10 cellular contexts compared by ENCODE assay signal in genomic region chr21:42534901-42535378, GRCh38. TPM values are rescaled to one million over a fixed set of nuclear protein-coding genes. Genes with fewer than 3 reads are reported as not detected.
A peak's percentile ranks its signal among the peaks of the same experiment; 100 is the strongest.
DNase-seq lines count a peak whose midpoint lies in the region; ATAC-seq and TF ChIP-seq lines count a peak whose summit lies in the region.
"Had no signal": no experiment of that assay in that cellular context is flagged by ENCODE, and none has a peak within 500 bp of the region (broad histone marks: within the 10 kb centered on the region; RNA-seq: fewer than 3 reads in every experiment).

No MANE protein-coding gene starts in this region.

- H3K4me2 ChIP-seq in SU-DHL-6 (ENCODE audit: low read depth, low read length, poor library complexity, severe bottlenecking): peak overlapping the region; percentile 86

- peaks cover 73% of the 10 kb centered on the region for H3F3A ChIP-seq in SU-DHL-6 (ENCODE audit: insufficient read depth)

- no peak overlapping the region for H2AFZ ChIP-seq in SU-DHL-6 (ENCODE audit: low read depth, low read length, severe bottlenecking)

- H3K9me3 ChIP-seq in SU-DHL-6 (ENCODE audit: insufficient read depth, low read length) (no peaks in the 10 kb centered on the region), skeletal muscle tissue (ENCODE audit: control insufficient read depth in 3 of 3, low read length in 3 of 3) (no peaks in the 10 kb centered on the region)

- ATAC-seq in GM18517 (IDR thresholded peaks at IDR 0.05; ENCODE audit: unreplicated experiment): peak; percentile 43
- ATAC-seq in GM21717 (IDR thresholded peaks at IDR 0.05; ENCODE audit: unreplicated experiment): peak; percentile 35
- ATAC-seq in HG02884 (IDR thresholded peaks at IDR 0.05; ENCODE audit: unreplicated experiment): no peak

- H4K20me1 ChIP-seq in SU-DHL-6 (ENCODE audit: low read depth, low read length): no peaks in the 10 kb centered on the region

- peaks cover 38 to 70% (median 69%) of the 10 kb centered on the region in 3 donors for H3K4me1 ChIP-seq in skeletal muscle tissue (ENCODE audit: control insufficient read depth in 3 of 3, insufficient read depth in 3 of 3, low read length in 3 of 3)

- H3K27me3 ChIP-seq in SU-DHL-6 (ENCODE audit: low read length): no peaks in the 10 kb centered on the region
- no peaks in the 10 kb centered on the region for H3K27me3 ChIP-seq in skeletal muscle tissue (ENCODE audit: control insufficient read depth in 3 of 3, insufficient read depth in 3 of 3, low read length in 3 of 3)

- no peak for TF ChIP-seq CTCF in SU-DHL-6 (IDR thresholded peaks at IDR 0.05; ENCODE audit: insufficient read depth, low read length, poor library complexity, severe bottlenecking)

- H3K36me3 ChIP-seq in SU-DHL-6 (ENCODE audit: low read length) (no peaks in the 10 kb centered on the region), skeletal muscle tissue (ENCODE audit: control insufficient read depth in 3 of 3, insufficient read depth in 3 of 3, low read length in 3 of 3) (peaks cover 12 to 14% (median 13%) of the 10 kb centered on the region in 3 donors)

- DNase-seq in retina (no peak), cerebellar cortex (ENCODE audit: low spot score) (no peak)
- DNase-seq: central memory CD4-positive, alpha-beta T cell had no signal

- H3K4me3 ChIP-seq in SU-DHL-6 (ENCODE audit: insufficient read depth, low read length, poor library complexity, severe bottlenecking) (peak overlapping the region; percentile 58), skeletal muscle tissue (ENCODE audit: low read length in 3 of 3) (no peak overlapping the region)

- H3K27ac ChIP-seq in SU-DHL-6 (ENCODE audit: low read depth, low read length): peak overlapping the region; percentile 96
- peak overlapping the region; percentile 98 for H3K27ac ChIP-seq in skeletal muscle tissue (ENCODE audit: low read depth, low read length)
- H3K27ac ChIP-seq: RWPE1 had no signal

- H3K79me2 ChIP-seq in SU-DHL-6 (ENCODE audit: insufficient read depth, low read length): peaks cover 42% of the 10 kb centered on the region

- H3K9me2 ChIP-seq in SU-DHL-6 (replicated peaks; ENCODE audit: insufficient read depth, low read length): no peaks in the 10 kb centered on the region

- H3K9ac ChIP-seq in SU-DHL-6 (ENCODE audit: low read length): peak overlapping the region; percentile 78
- H3K9ac ChIP-seq in skeletal muscle tissue (ENCODE audit: low read depth in 1 of 3, low read length in 3 of 3): peak overlapping the region in 1 of 3 donors; percentile 74

RNA-seq across cellular contexts. Expression of gene SLC37A1, which starts 21.3 kb away (rescaled TPM):
- 2.1 TPM for total RNA-seq in skeletal muscle tissue

RNA-seq across cellular contexts. Expression of gene RSPH1, which starts 38.9 kb away (rescaled TPM):
- not detected for total RNA-seq in skeletal muscle tissue
- total RNA-seq: M059J had no signal
